In genomic region chr9:115941561-115942315, GRCh38 we compare ENCODE assay signal across 18 cellular contexts.
A peak's percentile ranks its signal among the peaks of the same experiment; 100 is the strongest.
DNase-seq lines count a peak whose midpoint lies in the region; ATAC-seq and TF ChIP-seq lines count a peak whose summit lies in the region.
"Had no signal": no experiment of that assay in that cellular context is flagged by ENCODE, and none has a peak within 500 bp of the region (broad histone marks: within the 10 kb centered on the region; RNA-seq: fewer than 3 reads in every experiment).

No MANE protein-coding gene starts in this region.

- no peak overlapping the region for H2BK12ac ChIP-seq in neuronal stem cell (ENCODE audit: low read length)

- H3K9me3 ChIP-seq in RWPE2 (ENCODE audit: severe bottlenecking), result no peaks in the 10 kb centered on the region
- H3K9me3 ChIP-seq in neuronal stem cell (replicated peaks in 1 of 2; ENCODE audit: control insufficient read depth in 2 of 2, insufficient read depth in 1 of 2, low read depth in 1 of 2, low read length in 2 of 2), result no peaks in the 10 kb centered on the region
- H3K9me3 ChIP-seq: BLaER1, psoas muscle had no signal

- H3K4me3 ChIP-seq in RWPE2 (ENCODE audit: severe bottlenecking) (no peak overlapping the region), neuronal stem cell (ENCODE audit: low read length in 2 of 2) (no peak overlapping the region)
- H3K4me3 ChIP-seq: BLaER1, psoas muscle had no signal

- no peaks in the 10 kb centered on the region for H3K4me1 Mint-ChIP-seq in T-cell
- H3K4me1 Mint-ChIP-seq: stimulated activated memory B cell treated with anti-CD40 and anti-IgM and Interleukin-4, amounts not matched to agents 10 μg/mL and 1 μg/mL and 100 μg/mL, for 72 hours had no signal

- peak; percentile 77 for DNase-seq in ELR (ENCODE audit: low read depth)
- no peak for DNase-seq in RWPE2 (ENCODE audit: low spot score)
- DNase-seq in epithelial cell of prostate (ENCODE audit: low read depth, low spot score), result no peak
- DNase-seq in neuronal stem cell (ENCODE audit: low spot score), result no peak
- no peak for DNase-seq in T-cell
- DNase-seq in T-helper 9 cell, result no peak
- DNase-seq in HK-2 (ENCODE audit: unreplicated experiment), result no peak
- no peak for DNase-seq in hepatic stellate cell (ENCODE audit: low spot score)
- DNase-seq: activated CD4-positive, alpha-beta T cell treated with anti-CD3 and anti-CD28 coated beads for 4 hours; activated T-cell treated with anti-CD3 and anti-CD28 coated beads, Interleukin-2, amount 50 U/mL, for 24 hours; anterior cingulate cortex; effector memory CD4-positive, alpha-beta T cell; KG1; NCI-H2081; psoas muscle; stimulated activated CD4-positive, alpha-beta T cell treated with anti-CD3 and anti-CD28 coated beads, Interleukin-4, amount 100 ng/mL, for 1 hour had no signal

- no peak overlapping the region for H4K8ac ChIP-seq in neuronal stem cell (ENCODE audit: low read depth, low read length)

- no peak overlapping the region for H3K4me2 ChIP-seq in neuronal stem cell (ENCODE audit: insufficient read depth, low read length, poor library complexity, severe bottlenecking)
- H3K4me2 ChIP-seq: BLaER1 had no signal

- CTCF ChIA-PET in T-cell (lab: Charles Lee), result no interaction called here

- H4K91ac ChIP-seq in neuronal stem cell (ENCODE audit: low read depth, low read length, poor library complexity), result no peak overlapping the region

- H2BK120ac ChIP-seq in neuronal stem cell (ENCODE audit: low read depth, low read length), result no peak overlapping the region

- no peak overlapping the region for H3K18ac ChIP-seq in neuronal stem cell (ENCODE audit: low read length)

- H3K4me1 ChIP-seq in RWPE2 (ENCODE audit: insufficient read depth, poor library complexity, severe bottlenecking) (peaks cover 42% of the 10 kb centered on the region), neuronal stem cell (ENCODE audit: control insufficient read depth in 2 of 2, insufficient read depth in 1 of 2, low read depth in 1 of 2, low read length in 2 of 2) (peaks cover 10 to 19% of the 10 kb centered on the region in 2 donors)
- H3K4me1 ChIP-seq: BLaER1, psoas muscle had no signal

- H3K27me3 ChIP-seq in RWPE2 (ENCODE audit: insufficient read depth, poor library complexity, severe bottlenecking) (no peaks in the 10 kb centered on the region), neuronal stem cell (ENCODE audit: control insufficient read depth in 3 of 3, insufficient read depth in 3 of 3, low read depth in 1 of 3, low read length in 3 of 3) (no peaks in the 10 kb centered on the region)
- H3K27me3 ChIP-seq: BLaER1 had no signal

- POLR2A ChIA-PET in T-cell (lab: Charles Lee), result no interaction called here

- H3K27me3 Mint-ChIP-seq in T-cell, result peaks cover 0 to 4% of the 10 kb centered on the region in 2 donors
- H3K27me3 Mint-ChIP-seq: activated T-cell treated with anti-CD3 and anti-CD28 coated beads, Interleukin-2, amount 50 U/mL, for 24 hours; stimulated activated memory B cell treated with anti-CD40 and anti-IgM and Interleukin-4, amounts not matched to agents 10 μg/mL and 1 μg/mL and 100 μg/mL, for 72 hours had no signal

- H3K36me3 ChIP-seq in RWPE2 (ENCODE audit: low read depth) (no peaks in the 10 kb centered on the region), neuronal stem cell (replicated peaks in 1 of 2; ENCODE audit: control insufficient read depth in 2 of 2, insufficient read depth in 2 of 2, low read length in 2 of 2) (no peaks in the 10 kb centered on the region)
- H3K36me3 ChIP-seq: BLaER1 had no signal

- H3K27ac ChIP-seq in RWPE2 (ENCODE audit: poor library complexity, severe bottlenecking) (no peak overlapping the region), epithelial cell of prostate (peak overlapping the region; percentile 24), neuronal stem cell (replicated peaks; ENCODE audit: low read length) (peak overlapping the region; percentile 27)
- H3K27ac ChIP-seq: BLaER1, psoas muscle had no signal

- H3K23ac ChIP-seq in neuronal stem cell (ENCODE audit: low read depth, low read length, poor library complexity), result no peak overlapping the region

- WGBS in neuronal stem cell (ENCODE audit: extremely low coverage in 2 of 2, insufficient read length in 2 of 2, insufficient replicate concordance in 1 of 2), 2 donors, result no CpG with 5 or more reads among the region's 2 CpGs

- peak overlapping the region; percentile 68 for H2AFZ ChIP-seq in neuronal stem cell (ENCODE audit: low read length)

- no peak for TF ChIP-seq CTCF in RWPE2 (IDR thresholded peaks at IDR 0.05; ENCODE audit: poor library complexity, severe bottlenecking)

- H3K9me3 Mint-ChIP-seq in T-cell, result peaks cover 0 to 15% (median 0%) of the 10 kb centered on the region in 3 donors

- H3K4me3 Mint-ChIP-seq in T-cell, result no peak overlapping the region
- H3K4me3 Mint-ChIP-seq: activated T-cell treated with anti-CD3 and anti-CD28 coated beads, Interleukin-2, amount 50 U/mL, for 24 hours; stimulated activated memory B cell treated with anti-CD40 and anti-IgM and Interleukin-4, amounts not matched to agents 10 μg/mL and 1 μg/mL and 100 μg/mL, for 72 hours had no signal

- H3K79me1 ChIP-seq in neuronal stem cell (ENCODE audit: low read depth, low read length), result no peaks in the 10 kb centered on the region

- H3K36me3 Mint-ChIP-seq in T-cell, result no peaks in the 10 kb centered on the region
- H3K36me3 Mint-ChIP-seq: stimulated activated memory B cell treated with anti-CD40 and anti-IgM and Interleukin-4, amounts not matched to agents 10 μg/mL and 1 μg/mL and 100 μg/mL, for 72 hours had no signal

- H2AK5ac ChIP-seq in neuronal stem cell (ENCODE audit: low read depth, low read length), result no peak overlapping the region

- H3K27ac Mint-ChIP-seq in T-cell, result no peak overlapping the region
- H3K27ac Mint-ChIP-seq: activated T-cell treated with anti-CD3 and anti-CD28 coated beads, Interleukin-2, amount 50 U/mL, for 24 hours; stimulated activated memory B cell treated with anti-CD40 and anti-IgM and Interleukin-4, amounts not matched to agents 10 μg/mL and 1 μg/mL and 100 μg/mL, for 72 hours had no signal

- H3K4ac ChIP-seq in neuronal stem cell (ENCODE audit: low read length), result no peak overlapping the region

- H2BK5ac ChIP-seq in neuronal stem cell (ENCODE audit: low read length), result no peak overlapping the region

- ATAC-seq in RWPE2 (ENCODE audit: low read depth) (peak; percentile 33; the same call in 1 of the 3 replicates), T-cell (replicated peaks in 1 of 4) (no peak)
- ATAC-seq: psoas muscle; stimulated activated memory B cell treated with anti-CD40 and anti-IgM and Interleukin-4, amounts not matched to agents 10 μg/mL and 1 μg/mL and 100 μg/mL, for 72 hours had no signal

- no peak overlapping the region for H2BK15ac ChIP-seq in neuronal stem cell (ENCODE audit: low read length)

- no peak overlapping the region for H3K9ac ChIP-seq in neuronal stem cell (ENCODE audit: low read depth, low read length, poor library complexity)
- H3K9ac ChIP-seq: BLaER1 had no signal

- no peak overlapping the region for H3K14ac ChIP-seq in neuronal stem cell (ENCODE audit: low read length)
